In genomic region chr7:90244909-90245841, GRCh38 we compare ENCODE assay signal across 8 cellular contexts. TPM values are rescaled to one million over a fixed set of nuclear protein-coding genes. Genes with fewer than 3 reads are reported as not detected.
A peak's percentile ranks its signal among the peaks of the same experiment; 100 is the strongest.
DNase-seq lines count a peak whose midpoint lies in the region; ATAC-seq, FAIRE-seq and TF ChIP-seq lines count a peak whose summit lies in the region.

TSS of gene CFAP69 (plus strand) at chr7:90245174. CDS start at chr7:90245425, 251 bp downstream.

- TF ChIP-seq CTCF in D721Med (IDR thresholded peaks at IDR 0.05; ENCODE audit: insufficient read depth, missing control alignments) (no peak), OCI-LY3 (IDR thresholded peaks at IDR 0.05; ENCODE audit: low read depth, low read length) (no peak; the same call in 1 of the 2 replicates)

- H3K9me3 ChIP-seq in OCI-LY3 (ENCODE audit: insufficient read depth, low read length) (no peaks in the 10 kb centered on the region), esophagus (ENCODE audit: control insufficient read depth in 2 of 2, insufficient read depth in 1 of 2, low read depth in 1 of 2, low read length in 1 of 2) (no peaks in the 10 kb centered on the region), mucosa of stomach (ENCODE audit: control insufficient read depth, low read length) (no peaks in the 10 kb centered on the region)

- H3K79me2 ChIP-seq in OCI-LY3 (ENCODE audit: low read length): no peaks in the 10 kb centered on the region

- peak within 1 kb of the TSS; percentile 93 for H3K4me2 ChIP-seq in OCI-LY3 (ENCODE audit: low read length)

- peak within 1 kb of the TSS; percentile 97 for H2AFZ ChIP-seq in OCI-LY3 (ENCODE audit: low read depth, low read length)

- no peaks in the 10 kb centered on the region for H4K20me1 ChIP-seq in OCI-LY3 (ENCODE audit: insufficient read depth, low read length)

- peak within 1 kb of the TSS; percentile 82 for H3K9ac ChIP-seq in OCI-LY3 (ENCODE audit: low read length)
- H3K9ac ChIP-seq in mucosa of stomach (ENCODE audit: low read length): peak within 1 kb of the TSS; percentile 82

- H3K27me3 ChIP-seq in OCI-LY3 (ENCODE audit: low read depth, low read length): no peaks in the 10 kb centered on the region
- H3K27me3 ChIP-seq in esophagus (ENCODE audit: control insufficient read depth in 1 of 2, insufficient read depth in 2 of 2, low read length in 2 of 2): no peaks in the 10 kb centered on the region
- no peaks in the 10 kb centered on the region for H3K27me3 ChIP-seq in mucosa of stomach (ENCODE audit: control insufficient read depth, insufficient read depth, low read length)

- 1% methylated on average over 59 of the region's 59 CpGs for WGBS in esophagus, 2 donors

- no peak for FAIRE-seq in D721Med (lab: Jason Lieb, UNC)

- H3K4me1 ChIP-seq in OCI-LY3 (ENCODE audit: low read length): peaks cover 44% of the 10 kb centered on the region
- peaks cover 0 to 2% of the 10 kb centered on the region in 2 donors for H3K4me1 ChIP-seq in esophagus (ENCODE audit: control insufficient read depth in 2 of 2, insufficient read depth in 2 of 2, low read length in 1 of 2)
- H3K4me1 ChIP-seq in mucosa of stomach (ENCODE audit: control insufficient read depth, insufficient read depth, low read length): no peaks in the 10 kb centered on the region

- H3K27ac ChIP-seq in OCI-LY3 (ENCODE audit: low read length) (peak within 1 kb of the TSS; percentile 97), esophagus (ENCODE audit: low read depth in 2 of 2, low read length in 1 of 2) (peak within 1 kb of the TSS in 1 of 2 donors; percentile 24)

- peak; percentile 83 for ATAC-seq in GM21381 (IDR thresholded peaks at IDR 0.05; ENCODE audit: unreplicated experiment)

- H3K36me3 ChIP-seq in OCI-LY3 (replicated peaks; ENCODE audit: low read depth, low read length) (peaks cover 11% of the 10 kb centered on the region), esophagus (ENCODE audit: control insufficient read depth in 2 of 2, insufficient read depth in 2 of 2, low read length in 1 of 2) (no peaks in the 10 kb centered on the region), mucosa of stomach (ENCODE audit: control insufficient read depth, insufficient read depth, low read length) (no peaks in the 10 kb centered on the region)

- DNase-seq in D721Med (ENCODE audit: insufficient read length, low spot score): peak; percentile 75
- peak; percentile 80 for DNase-seq in HT1080 (ENCODE audit: low read depth)
- peak; percentile 82 for DNase-seq in activated T-cell treated with anti-CD3 and anti-CD28 coated beads for 48 hours (ENCODE audit: low read depth)
- DNase-seq in stimulated activated CD8-positive, alpha-beta memory T cell treated with anti-CD3 and anti-CD28 coated beads, Interleukin-4, amount 100 ng/mL, for 24 hours (ENCODE audit: low read depth): peak; percentile 81

- peak within 1 kb of the TSS; percentile 98 for H3K4me3 ChIP-seq in OCI-LY3 (ENCODE audit: low read length)
- peak within 1 kb of the TSS; percentile 88 to 91 for H3K4me3 ChIP-seq in esophagus (ENCODE audit: low read depth in 1 of 2, low read length in 2 of 2)
- peak within 1 kb of the TSS; percentile 73 for H3K4me3 ChIP-seq in mucosa of stomach (ENCODE audit: low read length)

RNA-seq across cellular contexts. Expression of gene CFAP69, which starts in this region (rescaled TPM):
- total RNA-seq in HT1080 (2014; rRNA removed; shearing (Covaris generic)): 2.3 and 2.5 TPM in 2 replicates
- polyA plus RNA-seq in HT1080 (2015; cell fraction: cytosol; rRNA removed): 1.1 and 2.2 TPM in 2 replicates
- polyA plus RNA-seq in HT1080 (2015; cell fraction: nucleus; rRNA removed): 9.2 and 9.8 TPM in 2 replicates
- 1 to 10 TPM; 1.4 to 3.1 TPM for polyA plus RNA-seq in esophagus
